1 cellular context compared by ENCODE assay signal in the genomic region with DNA sequence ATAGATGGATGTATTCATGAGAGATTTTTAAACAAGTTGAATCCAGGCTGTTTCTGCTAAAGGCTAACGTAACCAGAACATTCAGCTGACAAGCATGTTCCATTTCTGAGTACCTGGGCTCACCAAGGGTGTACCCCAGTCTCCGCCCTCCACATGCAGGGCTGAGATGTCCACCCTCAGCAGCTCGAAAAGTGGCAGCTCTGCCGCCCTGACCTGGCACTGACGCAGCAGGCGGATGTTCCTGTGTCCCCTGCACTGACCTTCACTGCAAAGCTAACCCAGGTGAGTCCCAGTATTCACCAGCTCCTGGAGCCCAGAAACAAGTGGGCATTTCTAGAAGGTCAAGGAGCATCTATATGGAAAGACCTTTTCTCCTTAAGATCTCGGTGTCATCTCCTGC.
TF ChIP-seq lines count a peak whose summit lies in the region.

No MANE protein-coding gene starts in this region.

TF ChIP-seq in H1, 55 proteins besides CTCF, POLR2A, EP300 and RAD21:
- TF ChIP-seq, protein P1, sequence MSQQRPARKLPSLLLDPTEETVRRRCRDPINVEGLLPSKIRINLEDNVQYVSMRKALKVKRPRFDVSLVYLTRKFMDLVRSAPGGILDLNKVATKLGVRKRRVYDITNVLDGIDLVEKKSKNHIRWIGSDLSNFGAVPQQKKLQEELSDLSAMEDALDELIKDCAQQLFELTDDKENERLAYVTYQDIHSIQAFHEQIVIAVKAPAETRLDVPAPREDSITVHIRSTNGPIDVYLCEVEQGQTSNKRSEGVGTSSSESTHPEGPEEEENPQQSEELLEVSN (IDR thresholded peaks at IDR 0.05) = no peak
- TF ChIP-seq EZH2 (IDR thresholded peaks at IDR 0.05; ENCODE audit: low read depth, low read length, severe bottlenecking) (no peak), CHD1 (IDR thresholded peaks at IDR 0.05; ENCODE audit: low read depth, low read length) (no peak), BACH1 (IDR thresholded peaks at IDR 0.05; ENCODE audit: low read length) (no peak), SIRT6 (IDR thresholded peaks at IDR 0.05; ENCODE audit: low read length) (no peak), BRCA1 (IDR thresholded peaks at IDR 0.05; ENCODE audit: low read depth, low read length) (no peak), HDAC6 (IDR thresholded peaks at IDR 0.05; ENCODE audit: low read depth, low read length) (no peak), RBBP5 (IDR thresholded peaks at IDR 0.05; ENCODE audit: borderline replicate concordance, low read depth, low read length) (no peak), RNF2 (IDR thresholded peaks at IDR 0.05; ENCODE audit: borderline replicate concordance, low read depth, low read length, missing control alignments, poor library complexity, severe bottlenecking) (no peak), SP1 (IDR thresholded peaks at IDR 0.05; ENCODE audit: low read depth, low read length) (no peak), CHD2 (IDR thresholded peaks at IDR 0.05; ENCODE audit: low read length) (no peak), CBX8 (IDR thresholded peaks at IDR 0.05; ENCODE audit: borderline replicate concordance, low read depth, low read length) (no peak)
- TF ChIP-seq, protein P2, sequence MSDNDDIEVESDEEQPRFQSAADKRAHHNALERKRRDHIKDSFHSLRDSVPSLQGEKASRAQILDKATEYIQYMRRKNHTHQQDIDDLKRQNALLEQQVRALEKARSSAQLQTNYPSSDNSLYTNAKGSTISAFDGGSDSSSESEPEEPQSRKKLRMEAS (IDR thresholded peaks at IDR 0.05) = no peak
